In genomic region chr9:99506781-99507305, GRCh38 we compare ENCODE assay signal across 23 cellular contexts.
"Had no signal": no experiment of that assay in that cellular context is flagged by ENCODE, and none has a peak within 500 bp of the region (broad histone marks: within the 10 kb centered on the region; RNA-seq: fewer than 3 reads in every experiment).

No MANE protein-coding gene starts in this region.

- DNase-seq: islet precursor cell; left ventricle myocardium inferior; mesendoderm; naive B cell; natural killer cell; nephron progenitor cell; occipital lobe; right lobe of liver; stimulated activated CD4-positive, alpha-beta T cell treated with anti-CD3 and anti-CD28 coated beads, Interleukin-1b, Interleukin-23, amount 100 ng/mL, for 48 hours; stimulated activated CD4-positive, alpha-beta T cell treated with anti-CD3 and anti-CD28 coated beads, Interleukin-2, amount 100 ng/mL, for 48 hours; stimulated activated CD4-positive, alpha-beta T cell treated with anti-CD3 and anti-CD28 coated beads, Interleukin-4, amount 100 ng/mL, for 4 hours; stimulated activated CD8-positive, alpha-beta memory T cell treated with anti-CD3 and anti-CD28 coated beads, Interleukin-4, amount 100 ng/mL, for 48 hours; stimulated activated naive CD4-positive, alpha-beta T cell; tibial artery; uterus had no signal

- H3K4me3 ChIP-seq: left ventricle myocardium inferior, lung, neural progenitor cell, right atrium auricular region, right lobe of liver, smooth muscle cell, suprapubic skin, thoracic aorta, tibial artery, uterus had no signal

- H3K27ac ChIP-seq: left ventricle myocardium inferior, neural progenitor cell, neutrophil, parathyroid adenoma, right atrium auricular region, right lobe of liver, suprapubic skin, thoracic aorta, tibial artery, uterus had no signal

- H3K27me3 ChIP-seq: neural progenitor cell, neutrophil, right atrium auricular region, right lobe of liver, suprapubic skin, tibial artery, uterus had no signal

- H3K36me3 ChIP-seq: left ventricle myocardium inferior, neural progenitor cell, neutrophil, right atrium auricular region, right lobe of liver, suprapubic skin, thoracic aorta, tibial artery, uterus had no signal
